8 cellular contexts compared by ENCODE assay signal in genomic region chr3:50587806-50588758, GRCh38. TPM values are rescaled to one million over a fixed set of nuclear protein-coding genes. Genes with fewer than 3 reads are reported as not detected.
DNase-seq lines count a peak whose midpoint lies in the region; ATAC-seq lines count a peak whose summit lies in the region.

No MANE protein-coding gene starts in this region.

- peak; percentile 50 to 52 for ATAC-seq in stimulated activated naive B cell treated with anti-CD40 and anti-IgM and Interleukin-4, amounts not matched to agents 10 μg/mL and 1 μg/mL and 100 μg/mL, for 72 hours (replicated peaks)

- POLR2A ChIA-PET in activated CD4-positive, alpha-beta memory T cell treated with anti-CD3 and anti-CD28 coated beads, Interleukin-2, amount 10 ng/mL, durations not matched to agents 7 days and 5 days (lab: Charles Lee), result interaction anchor here (0.7 to 37.3 kb wide), 4 partner anchors 13 to 797 kb away, joined by 3 to 4963 read pairs (median 444); partner anchors contain the start of genes C3orf18, CISH, HEMK1 and MANF

- H3K4me1 Mint-ChIP-seq in activated CD4-positive, alpha-beta memory T cell treated with anti-CD3 and anti-CD28 coated beads, Interleukin-2, amount 10 ng/mL, durations not matched to agents 7 days and 5 days, result peaks cover 78% of the 10 kb centered on the region
- H3K4me1 Mint-ChIP-seq in immature natural killer cell, result peaks cover 44 to 61% of the 10 kb centered on the region in 2 donors
- peaks cover 61 to 89% of the 10 kb centered on the region in 2 donors for H3K4me1 Mint-ChIP-seq in stimulated activated naive B cell treated with anti-CD40 and anti-IgM and Interleukin-4, amounts not matched to agents 10 μg/mL and 1 μg/mL and 100 μg/mL, for 72 hours

- peak overlapping the region; percentile 96 for H3K27ac Mint-ChIP-seq in activated CD4-positive, alpha-beta memory T cell treated with anti-CD3 and anti-CD28 coated beads, Interleukin-2, amount 10 ng/mL, durations not matched to agents 7 days and 5 days
- H3K27ac Mint-ChIP-seq in immature natural killer cell, result peak overlapping the region; percentile 90 to 98 (median 96)
- H3K27ac Mint-ChIP-seq in stimulated activated naive B cell treated with anti-CD40 and anti-IgM and Interleukin-4, amounts not matched to agents 10 μg/mL and 1 μg/mL and 100 μg/mL, for 72 hours, result peak overlapping the region; percentile 96

- no peaks in the 10 kb centered on the region for H3K9me3 Mint-ChIP-seq in activated CD4-positive, alpha-beta memory T cell treated with anti-CD3 and anti-CD28 coated beads, Interleukin-2, amount 10 ng/mL, durations not matched to agents 7 days and 5 days
- no peaks in the 10 kb centered on the region for H3K9me3 Mint-ChIP-seq in immature natural killer cell
- H3K9me3 Mint-ChIP-seq in stimulated activated naive B cell treated with anti-CD40 and anti-IgM and Interleukin-4, amounts not matched to agents 10 μg/mL and 1 μg/mL and 100 μg/mL, for 72 hours, result no peaks in the 10 kb centered on the region

- DNase-seq in NK-92 treated with Interleukin-12 subunit alpha and Interleukin-12 subunit beta, amount 100 ng/mL, for 24 hours (lab: John Stamatoyannopoulos, UW), result peak; percentile 45
- no peak for DNase-seq in NK-92 (lab: John Stamatoyannopoulos, UW; ENCODE audit: unreplicated experiment)
- DNase-seq in activated CD4-positive, alpha-beta memory T cell treated with anti-CD3 and anti-CD28 coated beads, Interleukin-2, amount 10 ng/mL, durations not matched to agents 7 days and 5 days, result peak; percentile 81
- DNase-seq in immature natural killer cell, result peak; percentile 79 to 83 (median 83)
- peak; percentile 82 for DNase-seq in stimulated activated naive B cell treated with anti-CD40 and anti-IgM and Interleukin-4, amounts not matched to agents 10 μg/mL and 1 μg/mL and 100 μg/mL, for 72 hours
- DNase-seq in iPS-NIHi7 (ENCODE audit: extremely low spot score), result no peak
- no peak for DNase-seq in NCI-H1105 treated with DMSO at 0.1 percent for 48 hours (lab: John Stamatoyannopoulos, UW)
- no peak for DNase-seq in putamen (ENCODE audit: low spot score)

- CTCF ChIA-PET in activated CD4-positive, alpha-beta memory T cell treated with anti-CD3 and anti-CD28 coated beads, Interleukin-2, amount 10 ng/mL, durations not matched to agents 7 days and 5 days (lab: Charles Lee), result interaction anchor here (3.0 to 11.1 kb wide), 3 partner anchors 10 to 21 kb away, joined by 11 to 342 read pairs (median 331); partner anchors contain the start of genes CISH, HEMK1 and MAPKAPK3

- no peaks in the 10 kb centered on the region for H3K27me3 Mint-ChIP-seq in activated CD4-positive, alpha-beta memory T cell treated with anti-CD3 and anti-CD28 coated beads, Interleukin-2, amount 10 ng/mL, durations not matched to agents 7 days and 5 days
- H3K27me3 Mint-ChIP-seq in immature natural killer cell (ENCODE audit: low read depth in 3 of 3), result peaks cover 0 to 5% (median 5%) of the 10 kb centered on the region in 3 donors
- no peaks in the 10 kb centered on the region for H3K27me3 Mint-ChIP-seq in stimulated activated naive B cell treated with anti-CD40 and anti-IgM and Interleukin-4, amounts not matched to agents 10 μg/mL and 1 μg/mL and 100 μg/mL, for 72 hours

- peak overlapping the region; percentile 6 for H3K4me3 Mint-ChIP-seq in activated CD4-positive, alpha-beta memory T cell treated with anti-CD3 and anti-CD28 coated beads, Interleukin-2, amount 10 ng/mL, durations not matched to agents 7 days and 5 days
- peak overlapping the region; percentile 61 to 85 (median 77) for H3K4me3 Mint-ChIP-seq in immature natural killer cell
- H3K4me3 Mint-ChIP-seq in stimulated activated naive B cell treated with anti-CD40 and anti-IgM and Interleukin-4, amounts not matched to agents 10 μg/mL and 1 μg/mL and 100 μg/mL, for 72 hours, result peak overlapping the region in 1 of 2 donors; percentile 69

- peaks cover 31% of the 10 kb centered on the region for H3K36me3 Mint-ChIP-seq in activated CD4-positive, alpha-beta memory T cell treated with anti-CD3 and anti-CD28 coated beads, Interleukin-2, amount 10 ng/mL, durations not matched to agents 7 days and 5 days (ENCODE audit: low read depth)
- peaks cover 7 to 13% (median 11%) of the 10 kb centered on the region in 3 donors for H3K36me3 Mint-ChIP-seq in immature natural killer cell
- peaks cover 24 to 32% of the 10 kb centered on the region in 2 donors for H3K36me3 Mint-ChIP-seq in stimulated activated naive B cell treated with anti-CD40 and anti-IgM and Interleukin-4, amounts not matched to agents 10 μg/mL and 1 μg/mL and 100 μg/mL, for 72 hours

RNA-seq across cellular contexts. Expression of gene HEMK1, which starts 18.8 kb away (rescaled TPM):
- total RNA-seq in activated CD4-positive, alpha-beta memory T cell treated with anti-CD3 and anti-CD28 coated beads, Interleukin-2, amount 10 ng/mL, durations not matched to agents 7 days and 5 days, result 10 to 100 TPM; 49.6 to 50.1 TPM
- polyA plus RNA-seq in immature natural killer cell, result 10 to 100 TPM; 18.3 to 54.9 (median 29.7) TPM

RNA-seq across cellular contexts. Expression of gene C3orf18, which starts 20.5 kb away (rescaled TPM):
- total RNA-seq in activated CD4-positive, alpha-beta memory T cell treated with anti-CD3 and anti-CD28 coated beads, Interleukin-2, amount 10 ng/mL, durations not matched to agents 7 days and 5 days, result 10 to 100 TPM; 14.6 to 17.5 TPM
- 10 to 100 TPM in 2 of 3 donors, 1 to 10 TPM in 1; 8.8 to 28.8 (median 11.5) TPM for polyA plus RNA-seq in immature natural killer cell

RNA-seq across cellular contexts. Expression of gene CISH, which starts 23.5 kb away (rescaled TPM):
- total RNA-seq in activated CD4-positive, alpha-beta memory T cell treated with anti-CD3 and anti-CD28 coated beads, Interleukin-2, amount 10 ng/mL, durations not matched to agents 7 days and 5 days, result 100 to 1,000 TPM; 328 to 335 TPM
- 10 to 100 TPM in 1 of 3 donors, 1 to 10 TPM in 2; 4.5 to 23.2 (median 7.3) TPM for polyA plus RNA-seq in immature natural killer cell

RNA-seq across cellular contexts. Expression of gene MAPKAPK3, which starts 28.9 kb away (rescaled TPM):
- 100 to 1,000 TPM; 146 to 157 TPM for total RNA-seq in activated CD4-positive, alpha-beta memory T cell treated with anti-CD3 and anti-CD28 coated beads, Interleukin-2, amount 10 ng/mL, durations not matched to agents 7 days and 5 days
- polyA plus RNA-seq in immature natural killer cell, result 10 to 100 TPM; 57.2 to 92.0 (median 91.2) TPM

Comparison
In these comparisons a context has a peak if more than half of its experiments do, and no peak if none do; other contexts are left out.
1. DNase-seq: peak in NK-92 treated with Interleukin-12 subunit alpha and Interleukin-12 subunit beta, amount 100 ng/mL, for 24 hours (single experiment), activated CD4-positive, alpha-beta memory T cell treated with anti-CD3 and anti-CD28 coated beads, Interleukin-2, amount 10 ng/mL, durations not matched to agents 7 days and 5 days (single experiment), immature natural killer cell (3 of 3) and stimulated activated naive B cell treated with anti-CD40 and anti-IgM and Interleukin-4, amounts not matched to agents 10 μg/mL and 1 μg/mL and 100 μg/mL, for 72 hours (single experiment); none in NK-92 (single experiment), iPS-NIHi7 (single experiment), NCI-H1105 treated with DMSO at 0.1 percent for 48 hours (single experiment) and putamen (single experiment).
2. Peak in every context shown above with its lines, with median percentiles within 50 percentile points of each other: H3K27ac Mint-ChIP-seq.